8 cellular contexts compared by ENCODE assay signal in the genomic region with DNA sequence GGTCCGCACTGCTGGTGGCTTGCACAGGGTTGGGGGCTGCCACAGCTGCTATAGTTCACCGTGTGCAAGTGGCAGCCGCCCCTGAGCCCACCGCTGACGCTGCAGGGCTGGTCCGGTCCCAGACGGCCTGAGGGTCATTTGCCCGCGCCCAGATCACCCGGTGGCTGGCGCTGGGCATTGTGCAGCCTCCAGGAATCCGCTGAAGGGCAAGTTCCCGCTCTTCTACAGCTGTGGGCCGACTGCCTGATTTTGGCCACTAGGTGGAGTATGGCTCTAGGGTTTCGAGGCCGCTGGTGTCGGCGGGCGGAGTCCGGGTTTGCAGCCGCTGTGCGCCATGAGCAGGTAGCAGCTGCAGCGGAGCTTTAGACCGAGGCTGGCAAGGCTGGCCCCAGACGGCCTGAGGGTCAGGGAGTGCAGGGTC.
A peak's percentile ranks its signal among the peaks of the same experiment; 100 is the strongest.
DNase-seq lines count a peak whose midpoint lies in the region; ATAC-seq and TF ChIP-seq lines count a peak whose summit lies in the region.
"Not testable (repeated sequence)": the region's sequence is repeated elsewhere in the genome, so short reads cannot be mapped to it uniquely, and the experiment has no call there.

No MANE protein-coding gene starts in this region.

- intact Hi-C loops in A673 (cut with micrococcal nuclease; ENCODE audit: unreplicated experiment); PC-3 (cut with micrococcal nuclease); left ventricle myocardium superior (cut with micrococcal nuclease): not testable (repeated sequence)

- H3K79me2 ChIP-seq in PC-3 (ENCODE audit: low read length), result not testable (repeated sequence)

- not testable (repeated sequence) for H3K9ac ChIP-seq in PC-3 (ENCODE audit: low read length)

- not testable (repeated sequence) for H3K27ac ChIP-seq in A673 (ENCODE audit: low read depth, low read length, poor library complexity, severe bottlenecking); PC-3 (ENCODE audit: low read length)

- H3K4me3 ChIP-seq in A673 (ENCODE audit: low read depth, low read length, poor library complexity, severe bottlenecking), result peak overlapping the region; percentile 27
- H3K4me3 ChIP-seq in PC-3 (ENCODE audit: low read length), result not testable (repeated sequence)

- not testable (repeated sequence) for H4K20me1 ChIP-seq in PC-3 (ENCODE audit: low read length)

- CTCF ChIA-PET in A673 (lab: Charles Lee); PC-3 (lab: Charles Lee); activated CD4-positive, alpha-beta T cell treated with anti-CD3 and anti-CD28 coated beads, Interleukin-2, amount 10 ng/mL, durations not matched to agents 7 days and 5 days (lab: Charles Lee); activated naive CD4-positive, alpha-beta T cell treated with anti-CD3 and anti-CD28 coated beads, Interleukin-2, amount 10 ng/mL, durations not matched to agents 7 days and 5 days (lab: Charles Lee): not testable (repeated sequence)

- not testable (repeated sequence) for ATAC-seq in PC-3, left ventricle myocardium superior

- H3K4me3 Mint-ChIP-seq in activated CD4-positive, alpha-beta T cell treated with anti-CD3 and anti-CD28 coated beads, Interleukin-2, amount 10 ng/mL, durations not matched to agents 7 days and 5 days, result peak overlapping the region; percentile 19
- H3K4me3 Mint-ChIP-seq in activated naive CD4-positive, alpha-beta T cell treated with anti-CD3 and anti-CD28 coated beads, Interleukin-2, amount 10 ng/mL, durations not matched to agents 7 days and 5 days, result not testable (repeated sequence)

- H3K27ac Mint-ChIP-seq in activated CD4-positive, alpha-beta T cell treated with anti-CD3 and anti-CD28 coated beads, Interleukin-2, amount 10 ng/mL, durations not matched to agents 7 days and 5 days; activated naive CD4-positive, alpha-beta T cell treated with anti-CD3 and anti-CD28 coated beads, Interleukin-2, amount 10 ng/mL, durations not matched to agents 7 days and 5 days: not testable (repeated sequence)

- H3K4me1 Mint-ChIP-seq in activated CD4-positive, alpha-beta T cell treated with anti-CD3 and anti-CD28 coated beads, Interleukin-2, amount 10 ng/mL, durations not matched to agents 7 days and 5 days; activated naive CD4-positive, alpha-beta T cell treated with anti-CD3 and anti-CD28 coated beads, Interleukin-2, amount 10 ng/mL, durations not matched to agents 7 days and 5 days: not testable (repeated sequence)

- not testable (repeated sequence) for BruUV-seq in A673 (replicated peaks; lab: Mats Ljungman, UMichigan); PC-3 (replicated peaks; lab: Mats Ljungman, UMichigan)

- not testable (repeated sequence) for H3K27me3 ChIP-seq in A673 (replicated peaks; ENCODE audit: insufficient read depth, low read depth, low read length, poor library complexity); PC-3 (ENCODE audit: low read length)

- not testable (repeated sequence) for H3K9me3 ChIP-seq in A673 (ENCODE audit: low read depth, low read length, poor library complexity, severe bottlenecking); PC-3 (ENCODE audit: low read length)

- H3K27me3 Mint-ChIP-seq in activated CD4-positive, alpha-beta T cell treated with anti-CD3 and anti-CD28 coated beads, Interleukin-2, amount 10 ng/mL, durations not matched to agents 7 days and 5 days; activated naive CD4-positive, alpha-beta T cell treated with anti-CD3 and anti-CD28 coated beads, Interleukin-2, amount 10 ng/mL, durations not matched to agents 7 days and 5 days: not testable (repeated sequence)

- not testable (repeated sequence) for H3K4me1 ChIP-seq in A673 (ENCODE audit: insufficient read depth, low read length, poor library complexity, severe bottlenecking); PC-3 (ENCODE audit: insufficient read depth, low read length)

- not testable (repeated sequence) for H3K9me2 ChIP-seq in PC-3 (replicated peaks; ENCODE audit: low read length)

- not testable (repeated sequence) for H3K36me3 Mint-ChIP-seq in activated CD4-positive, alpha-beta T cell treated with anti-CD3 and anti-CD28 coated beads, Interleukin-2, amount 10 ng/mL, durations not matched to agents 7 days and 5 days (ENCODE audit: low read depth); activated naive CD4-positive, alpha-beta T cell treated with anti-CD3 and anti-CD28 coated beads, Interleukin-2, amount 10 ng/mL, durations not matched to agents 7 days and 5 days

- H3F3A ChIP-seq in PC-3 (ENCODE audit: low read length, unreplicated experiment), result not testable (repeated sequence)

- not testable (repeated sequence) for H3K4me2 ChIP-seq in PC-3 (ENCODE audit: low read length)

- not testable (repeated sequence) for H3K36me3 ChIP-seq in A673 (ENCODE audit: insufficient read depth, low read length, poor library complexity, severe bottlenecking); PC-3 (ENCODE audit: low read depth, low read length)

- peak; percentile 58 for DNase-seq in A673 (ENCODE audit: low spot score)
- peak; percentile 22 for DNase-seq in HT1080 (ENCODE audit: low read depth)
- peak; percentile 1 for DNase-seq in NCI-H2227 treated with DMSO at 0.1 percent for 48 hours (lab: John Stamatoyannopoulos, UW)
- DNase-seq in PC-3, result not testable (repeated sequence)
- DNase-seq in activated CD4-positive, alpha-beta T cell treated with anti-CD3 and anti-CD28 coated beads, Interleukin-2, amount 10 ng/mL, durations not matched to agents 7 days and 5 days, result peak; percentile 58
- peak; percentile 60 for DNase-seq in activated naive CD4-positive, alpha-beta T cell treated with anti-CD3 and anti-CD28 coated beads, Interleukin-2, amount 10 ng/mL, durations not matched to agents 7 days and 5 days
- DNase-seq in left ventricle myocardium superior, result peak; percentile 38
- DNase-seq in stimulated activated CD4-positive, alpha-beta T cell treated with anti-CD3 and anti-CD28 coated beads, Interleukin-15, amount 100 ng/mL, for 24 hours, result peak; percentile 30

- H3K9me3 Mint-ChIP-seq in activated CD4-positive, alpha-beta T cell treated with anti-CD3 and anti-CD28 coated beads, Interleukin-2, amount 10 ng/mL, durations not matched to agents 7 days and 5 days; activated naive CD4-positive, alpha-beta T cell treated with anti-CD3 and anti-CD28 coated beads, Interleukin-2, amount 10 ng/mL, durations not matched to agents 7 days and 5 days: not testable (repeated sequence)

- TF ChIP-seq CTCF in A673 (conservative IDR thresholded peaks at IDR 0.05; ENCODE audit: low read depth, low read length) (peak; percentile 51), PC-3 (conservative IDR thresholded peaks at IDR 0.05; ENCODE audit: low read depth, low read length) (peak; percentile 17; the same call in 1 of the 2 replicates)

- H2AFZ ChIP-seq in PC-3 (ENCODE audit: low read length), result not testable (repeated sequence)

- POLR2A ChIA-PET in A673 (lab: Charles Lee; ENCODE audit: low non-redundant PET); PC-3 (lab: Charles Lee; ENCODE audit: unreplicated experiment); activated CD4-positive, alpha-beta T cell treated with anti-CD3 and anti-CD28 coated beads, Interleukin-2, amount 10 ng/mL, durations not matched to agents 7 days and 5 days (lab: Charles Lee): not testable (repeated sequence)
